Comparison of ENCODE assay signal across 19 cellular contexts in genomic region chr19:5478241-5478924, GRCh38. TPM values are rescaled to one million over a fixed set of nuclear protein-coding genes. Genes with fewer than 3 reads are reported as not detected.
"Had no signal": no experiment of that assay in that cellular context is flagged by ENCODE, and none has a peak within 500 bp of the region (broad histone marks: within the 10 kb centered on the region; RNA-seq: fewer than 3 reads in every experiment).

No MANE protein-coding gene starts in this region.

- ATAC-seq: body of pancreas; left cardiac atrium; naive thymus-derived CD8-positive, alpha-beta T cell had no signal

- H3K9me3 Mint-ChIP-seq: activated T-helper 2 cell treated with anti-CD3 and anti-CD28 coated beads, Interferon-gamma antibody, Interleukin-2, Interleukin-4, amounts not matched to agents 10 μg/mL and 5 μg/mL and 100 μg/mL, durations not matched to agents 14 hours and 24 hours and 36 hours had no signal

- H3K4me3 ChIP-seq: body of pancreas, lung, right atrium auricular region, thyroid gland, uterus had no signal

- H3K27ac ChIP-seq: body of pancreas, right atrium auricular region, thyroid gland, uterus had no signal

- H3K4me3 Mint-ChIP-seq: activated B cell treated with CpG ODN at 0.5 μM for 24 hours; activated CD4-positive, alpha-beta T cell treated with anti-CD3 and anti-CD28 coated beads, Interleukin-2, amount 10 ng/mL, durations not matched to agents 24 days and 14 days; dendritic cell treated with granulocyte-macrophage colony-stimulating factor and Interleukin-4, amounts not matched to agents 40 ng/mL and 50 ng/mL, for 4 days; endodermal cell; naive thymus-derived CD8-positive, alpha-beta T cell had no signal

- H3K4me1 Mint-ChIP-seq: activated B cell treated with CpG ODN at 0.5 μM for 24 hours; activated CD4-positive, alpha-beta T cell treated with anti-CD3 and anti-CD28 coated beads, Interleukin-2, amount 10 ng/mL, durations not matched to agents 24 days and 14 days; endodermal cell had no signal

- H3K9me3 ChIP-seq: thyroid gland had no signal

- H3K4me1 ChIP-seq: body of pancreas, right atrium auricular region, thyroid gland, uterus had no signal

- H3K36me3 ChIP-seq: right atrium auricular region, thyroid gland, uterus had no signal

- H3K27ac Mint-ChIP-seq: activated B cell treated with CpG ODN at 0.5 μM for 24 hours; activated CD4-positive, alpha-beta T cell treated with anti-CD3 and anti-CD28 coated beads, Interleukin-2, amount 10 ng/mL, durations not matched to agents 24 days and 14 days; activated T-helper 2 cell treated with anti-CD3 and anti-CD28 coated beads, Interferon-gamma antibody, Interleukin-2, Interleukin-4, amounts not matched to agents 10 μg/mL and 5 μg/mL and 100 μg/mL, durations not matched to agents 14 hours and 24 hours and 36 hours; dendritic cell treated with granulocyte-macrophage colony-stimulating factor and Interleukin-4, amounts not matched to agents 40 ng/mL and 50 ng/mL, for 4 days; endodermal cell had no signal

- DNase-seq: activated B cell treated with CpG ODN at 0.5 μM for 24 hours; activated CD4-positive, alpha-beta T cell treated with anti-CD3 and anti-CD28 coated beads, Interleukin-2, amount 10 ng/mL, durations not matched to agents 24 days and 14 days; activated naive CD4-positive, alpha-beta T cell treated with anti-CD3 and anti-CD28 coated beads, Interleukin-2, amount 50 U/mL, for 16 hours; body of pancreas; cerebellar nuclear complex; endodermal cell; erythroblast; left cardiac atrium; small intestine; thyroid gland; uterus had no signal

RNA-seq across cellular contexts. Expression of gene ZNRF4, which starts 23.2 kb away (rescaled TPM):
- total RNA-seq: activated B cell treated with CpG ODN at 0.5 μM for 24 hours; activated CD4-positive, alpha-beta T cell treated with anti-CD3 and anti-CD28 coated beads, Interleukin-2, amount 10 ng/mL, durations not matched to agents 24 days and 14 days; activated T-helper 2 cell treated with anti-CD3 and anti-CD28 coated beads, Interferon-gamma antibody, Interleukin-2, Interleukin-4, amounts not matched to agents 10 μg/mL and 5 μg/mL and 100 μg/mL, durations not matched to agents 14 hours and 24 hours and 36 hours; body of pancreas; endodermal cell; glomerular endothelial cell; left cardiac atrium; lung; mononuclear cell; naive thymus-derived CD8-positive, alpha-beta T cell; right atrium auricular region; T-helper 1 cell treated with Interleukin-12 subunit alpha and Interleukin-12 subunit beta and Interleukin-4 antibody, amounts not matched to agents 30 ng/mL and 1 ng/mL, for 36 hours; uterus had no signal
